37 cellular contexts compared by ENCODE assay signal in the genomic region with DNA sequence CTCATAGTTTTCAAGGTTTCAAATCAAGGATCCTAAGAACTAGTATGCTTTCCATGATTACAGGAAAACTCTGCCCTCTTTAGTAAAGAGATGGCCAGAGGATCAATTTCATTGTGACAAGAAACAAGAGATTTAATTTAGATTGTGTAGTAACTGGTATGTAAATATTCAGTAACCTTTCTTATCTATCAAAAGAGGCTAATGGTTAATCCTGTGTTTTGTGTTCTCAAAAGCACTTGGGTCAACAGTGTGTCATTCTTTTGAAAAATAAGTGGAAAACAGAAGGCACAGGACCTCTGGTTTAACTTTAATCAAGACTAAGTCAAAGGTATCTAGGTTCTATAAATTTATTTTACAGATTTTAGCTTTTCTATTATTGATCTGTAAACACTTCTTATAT. TPM values are rescaled to one million over a fixed set of nuclear protein-coding genes. Genes with fewer than 3 reads are reported as not detected.
"Had no signal": no experiment of that assay in that cellular context is flagged by ENCODE, and none has a peak within 500 bp of the region (broad histone marks: within the 10 kb centered on the region; RNA-seq: fewer than 3 reads in every experiment).

No MANE protein-coding gene starts in this region.

- H3K27me3 ChIP-seq: adrenal gland, MG63 had no signal

- DNase-seq: activated B cell treated with CpG ODN at 0.5 μM for 24 hours; activated CD4-positive, alpha-beta memory T cell treated with anti-CD3 and anti-CD28 coated beads for 36 hours; activated CD4-positive, alpha-beta T cell treated with anti-CD3 and anti-CD28 coated beads for 4 hours; activated CD4-positive, alpha-beta T cell treated with anti-CD3 and anti-CD28 coated beads, Interleukin-2, amount 50 U/mL, for 1 hour; activated CD4-positive, CD25-positive, alpha-beta regulatory T cell treated with anti-CD3 and anti-CD28 coated beads, Interleukin-2, amount 50 U/mL, for 72 hours; activated CD8-positive, alpha-beta memory T cell treated with anti-CD3 and anti-CD28 coated beads, Interleukin-2, amount 50 U/mL, for 4 hours; activated gamma-delta T cell treated with Interleukin-2 at 50 U/mL for 16 hours; activated naive CD4-positive, alpha-beta T cell treated with anti-CD3 and anti-CD28 coated beads for 36 hours; activated T-cell treated with anti-CD3 and anti-CD28 coated beads for 4 hours; activated T-cell treated with anti-CD3 and anti-CD28 coated beads, Interleukin-2, amount 50 U/mL, for 4 hours; adrenal gland; Kasumi-1; KG1; MG63; NCI-H1048; NCI-H1105 treated with DMSO at 0.1 percent for 48 hours; NCI-H1436; NCI-H1694; NCI-H1930; NCI-H2171; NCI-H510A; NCI-H526; NCI-H748 treated with DMSO at 0.1 percent for 48 hours; NK-92 treated with Interleukin-12 subunit alpha and Interleukin-12 subunit beta, amount 100 ng/mL, for 24 hours; PC-9; SW 1271; T-helper 1 cell; T-helper 2 cell; T-helper 9 cell had no signal

- H3K4me1 ChIP-seq: adrenal gland had no signal

- H3K36me3 ChIP-seq: adrenal gland, MG63 had no signal

- H3K4me3 ChIP-seq: adrenal gland, MG63, PC-9 had no signal

- ATAC-seq: activated naive CD4-positive, alpha-beta T cell treated with anti-CD3 and anti-CD28 coated beads, Interleukin-2, amount 50 U/mL, for 72 hours; activated T-cell treated with anti-CD3 and anti-CD28 coated beads, Interleukin-2, amount 50 U/mL, for 4 hours; Right ventricle myocardium inferior had no signal

- H3K27ac ChIP-seq: adrenal gland, PC-9, RWPE1, VCaP had no signal

- H3K9me3 ChIP-seq: adrenal gland had no signal

RNA-seq across cellular contexts. Expression of a gene that starts 59.9 kb away (rescaled TPM):
- total RNA-seq: activated B cell treated with CpG ODN at 0.5 μM for 24 hours; activated CD4-positive, alpha-beta memory T cell treated with anti-CD3 and anti-CD28 coated beads for 36 hours; activated naive CD4-positive, alpha-beta T cell treated with anti-CD3 and anti-CD28 coated beads for 36 hours; activated naive CD4-positive, alpha-beta T cell treated with anti-CD3 and anti-CD28 coated beads, Interleukin-2, amount 50 U/mL, for 72 hours; activated T-cell treated with anti-CD3 and anti-CD28 coated beads, Interleukin-2, amount 50 U/mL, for 4 hours; activated T-helper 1 cell treated with anti-CD3 and anti-CD28 coated beads, Interleukin-12 subunit alpha, Interleukin-12 subunit beta, Interleukin-2, Interleukin-4 antibody, amounts not matched to agents 30 ng/mL and 10 ng/mL and 1 ng/mL, durations not matched to agents 14 hours and 24 hours and 36 hours; astrocyte; bronchial epithelial cell; OCI-LY7; PC-9 had no signal
